Comparison of ENCODE assay signal across 8 cellular contexts in the genomic region with DNA sequence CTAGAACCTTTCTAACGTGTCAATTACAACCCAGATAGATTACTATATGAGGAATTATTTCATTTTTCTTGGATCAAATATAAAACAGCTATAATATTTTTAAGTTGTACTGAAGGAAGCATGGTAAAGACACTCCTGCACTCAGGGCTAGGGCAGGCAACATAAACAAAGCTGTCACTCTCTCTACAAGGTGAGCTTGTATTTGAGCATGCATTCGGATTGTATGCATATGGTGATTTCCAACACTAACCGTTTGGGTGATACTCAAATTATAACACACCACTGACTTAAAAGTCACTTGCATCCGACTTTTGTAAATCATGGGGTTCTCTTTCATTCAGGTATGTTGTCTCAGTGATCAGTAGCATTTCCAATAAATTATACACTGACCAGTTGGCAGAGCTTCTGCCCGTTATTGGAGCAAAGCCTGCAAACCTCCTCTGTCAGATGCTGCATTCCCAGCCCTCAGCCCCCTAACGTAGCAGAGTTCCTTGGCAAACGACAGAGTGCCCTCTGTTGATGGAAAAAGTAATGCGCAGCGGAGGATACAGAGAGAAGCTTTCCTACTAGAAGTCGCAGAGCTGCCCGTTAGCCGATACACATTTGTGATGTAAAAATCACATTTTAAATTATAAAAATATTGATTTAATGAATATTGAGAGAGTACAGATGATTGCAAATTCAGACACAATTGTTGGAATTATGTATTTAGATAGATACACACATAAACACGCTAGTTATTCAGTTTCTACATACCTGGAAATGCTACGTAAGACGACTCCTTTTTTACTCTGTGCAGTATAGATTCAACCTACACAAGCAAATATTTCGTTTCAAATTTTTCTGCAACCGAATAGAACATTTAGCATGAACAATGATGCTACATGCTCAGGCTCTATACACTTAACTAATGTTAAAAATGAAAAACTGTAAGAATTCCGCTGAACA.
DNase-seq lines count a peak whose midpoint lies in the region; ATAC-seq and TF ChIP-seq lines count a peak whose summit lies in the region.

No MANE protein-coding gene starts in this region.

- H2AFZ ChIP-seq in hepatocyte: no peak overlapping the region

- H3K27me3 Mint-ChIP-seq in activated naive CD4-positive, alpha-beta T cell treated with anti-CD3 and anti-CD28 coated beads, Interleukin-2, amount 10 ng/mL, durations not matched to agents 7 days and 5 days: peaks cover 45% of the 10 kb centered on the region

- H3K27me3 ChIP-seq in heart left ventricle: peaks cover 5 to 80% (median 31%) of the 10 kb centered on the region in 9 donors
- H3K27me3 ChIP-seq in hepatocyte: peaks cover 41% of the 10 kb centered on the region

- no peaks in the 10 kb centered on the region for H3K9me3 ChIP-seq in heart left ventricle
- no peaks in the 10 kb centered on the region for H3K9me3 ChIP-seq in hepatocyte (ENCODE audit: low read depth)

- peaks cover 20% of the 10 kb centered on the region for H3K4me1 Mint-ChIP-seq in activated naive CD4-positive, alpha-beta T cell treated with anti-CD3 and anti-CD28 coated beads, Interleukin-2, amount 10 ng/mL, durations not matched to agents 7 days and 5 days

- H3K4me3 ChIP-seq in heart left ventricle (no peak overlapping the region), hepatocyte (no peak overlapping the region), skeletal muscle cell (ENCODE audit: low read depth, low read length) (no peak overlapping the region)

- no peak overlapping the region for H3K27ac Mint-ChIP-seq in activated naive CD4-positive, alpha-beta T cell treated with anti-CD3 and anti-CD28 coated beads, Interleukin-2, amount 10 ng/mL, durations not matched to agents 7 days and 5 days

- no peak for TF ChIP-seq POLR2A in heart left ventricle (IDR thresholded peaks at IDR 0.05)

- H3K36me3 ChIP-seq in heart left ventricle: no peaks in the 10 kb centered on the region
- no peaks in the 10 kb centered on the region for H3K36me3 ChIP-seq in hepatocyte (replicated peaks; ENCODE audit: insufficient read depth, low read depth)

- H3K9me3 Mint-ChIP-seq in activated naive CD4-positive, alpha-beta T cell treated with anti-CD3 and anti-CD28 coated beads, Interleukin-2, amount 10 ng/mL, durations not matched to agents 7 days and 5 days: no peaks in the 10 kb centered on the region

- peak in 2 of 4 donors; percentile 56 to 71 for ATAC-seq in heart left ventricle
- no peak for ATAC-seq in HG03469 (IDR thresholded peaks at IDR 0.05; ENCODE audit: unreplicated experiment)

- H3K4me2 ChIP-seq in hepatocyte: peak overlapping the region; percentile 35

- H4K20me1 ChIP-seq in hepatocyte (ENCODE audit: insufficient read depth, poor library complexity, severe bottlenecking): no peaks in the 10 kb centered on the region

- peak in 11 of 12 donors; percentile 27 to 62 (median 43) for TF ChIP-seq CTCF in heart left ventricle (IDR thresholded peaks at IDR 0.05)
- peak; percentile 84 for TF ChIP-seq CTCF in hepatocyte (IDR thresholded peaks at IDR 0.05; ENCODE audit: poor library complexity)

- H3K9me2 ChIP-seq in hepatocyte (replicated peaks; ENCODE audit: insufficient read depth): no peaks in the 10 kb centered on the region

- intact Hi-C loops in heart left ventricle (cut with DNase I): loop anchor here in 7 of 10 donors (2.0 to 10.0 kb wide), 9 partner anchors 469 to 751 kb away; partner anchors contain the start of gene SP8 (in 1 of the 7)
- intact Hi-C loops in cardiac septum (cut with DNase I): loop anchor here (5.0 to 10.0 kb wide), 2 partner anchors 477 to 521 kb away; no protein-coding TSS in a partner anchor

- H3K27ac ChIP-seq in heart left ventricle (no peak overlapping the region), hepatocyte (no peak overlapping the region)

- CTCF ChIA-PET in activated naive CD4-positive, alpha-beta T cell treated with anti-CD3 and anti-CD28 coated beads, Interleukin-2, amount 10 ng/mL, durations not matched to agents 7 days and 5 days (lab: Charles Lee): interaction anchor here (0.5 to 5.8 kb wide), 22 partner anchors 10 to 752 kb away, joined by 3 to 26 read pairs (median 3); no protein-coding TSS in a partner anchor

- peak overlapping the region; percentile 60 for H3K4me3 Mint-ChIP-seq in activated naive CD4-positive, alpha-beta T cell treated with anti-CD3 and anti-CD28 coated beads, Interleukin-2, amount 10 ng/mL, durations not matched to agents 7 days and 5 days

- 18 to 23% (median 18%) methylated on average over 18 of the region's 18 CpGs for WGBS in heart left ventricle, 4 donors
- 14% methylated on average over 18 of the region's 18 CpGs for WGBS in hepatocyte (ENCODE audit: low lambda C conversion rate, missing lambda C conversion rate)

- H3K36me3 Mint-ChIP-seq in activated naive CD4-positive, alpha-beta T cell treated with anti-CD3 and anti-CD28 coated beads, Interleukin-2, amount 10 ng/mL, durations not matched to agents 7 days and 5 days: peaks cover 2% of the 10 kb centered on the region

- DNase-seq in heart left ventricle: peak in 3 of 5 donors; percentile 9 to 34 (median 23)
- no peak for DNase-seq in cardiac septum (ENCODE audit: low spot score)
- peak; percentile 76 for DNase-seq in KG1 (lab: John Stamatoyannopoulos, UW)
- DNase-seq in OCI-M1 (lab: John Stamatoyannopoulos, UW): peak; percentile 65
- peak; percentile 64 for DNase-seq in activated naive CD4-positive, alpha-beta T cell treated with anti-CD3 and anti-CD28 coated beads, Interleukin-2, amount 10 ng/mL, durations not matched to agents 7 days and 5 days
- DNase-seq in hepatocyte (ENCODE audit: low spot score): peak; percentile 87
- DNase-seq in skeletal muscle cell (ENCODE audit: low read depth): peak; percentile 3

- H3K4me1 ChIP-seq in heart left ventricle: peaks cover 0 to 3% (median 0%) of the 10 kb centered on the region in 12 donors
- peaks cover 4% of the 10 kb centered on the region for H3K4me1 ChIP-seq in hepatocyte (ENCODE audit: insufficient read depth)

- H3K79me2 ChIP-seq in hepatocyte: no peaks in the 10 kb centered on the region
